ENCODE assay signal across 2 cellular contexts in the genomic region with DNA sequence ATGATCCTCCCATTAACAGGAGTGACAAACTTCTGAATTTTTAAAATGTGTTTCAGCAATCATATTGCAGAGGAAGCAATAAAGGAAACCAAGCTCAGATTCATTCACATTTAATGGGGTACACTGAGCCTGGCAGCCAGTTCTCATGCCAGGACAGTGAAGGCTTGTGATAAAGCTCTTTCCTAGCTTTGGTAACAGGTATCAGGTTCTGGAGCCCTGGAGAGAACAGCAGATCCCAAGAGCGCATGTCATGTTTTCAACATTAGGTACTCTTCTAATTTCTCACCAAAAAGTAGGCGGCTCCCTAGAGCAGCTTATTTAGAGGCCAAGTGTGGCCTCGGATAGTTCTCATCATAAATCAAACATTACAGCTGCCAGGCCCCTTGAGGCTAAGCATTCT. TPM values are rescaled to one million over a fixed set of nuclear protein-coding genes. Genes with fewer than 3 reads are reported as not detected.
"Had no signal": no experiment of that assay in that cellular context is flagged by ENCODE, and none has a peak within 500 bp of the region (broad histone marks: within the 10 kb centered on the region; RNA-seq: fewer than 3 reads in every experiment).

No MANE protein-coding gene starts in this region.

RNA-seq across cellular contexts. Expression of gene TBC1D28, which starts 23.3 kb away (rescaled TPM):
- total RNA-seq: G401, GM12878 had no signal
- polyA plus RNA-seq: GM12878 had no signal
